In the genomic region with DNA sequence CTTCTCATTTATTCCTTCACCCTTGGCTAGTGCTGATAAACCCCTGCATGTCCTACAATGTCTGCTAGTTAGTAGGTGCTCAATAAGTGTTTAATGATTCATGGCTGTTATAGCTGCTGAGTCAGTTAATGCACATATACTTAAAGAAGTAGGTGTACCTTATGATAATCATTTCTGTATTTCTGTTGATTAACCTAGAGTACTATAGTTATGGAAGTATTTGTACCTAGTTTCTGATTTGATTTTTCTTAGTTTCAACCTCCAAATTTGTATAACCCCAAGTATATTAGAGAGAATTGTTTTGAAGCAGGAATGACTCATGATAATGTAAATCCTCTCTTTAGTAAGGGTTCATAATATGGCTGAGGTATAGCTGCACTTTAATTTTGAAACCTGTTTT, we compare ENCODE assay signal across 12 cellular contexts. TPM values are rescaled to one million over a fixed set of nuclear protein-coding genes. Genes with fewer than 3 reads are reported as not detected.
DNase-seq lines count a peak whose midpoint lies in the region; ATAC-seq, FAIRE-seq and TF ChIP-seq lines count a peak whose summit lies in the region.
"Had no signal": no experiment of that assay in that cellular context is flagged by ENCODE, and none has a peak within 500 bp of the region (broad histone marks: within the 10 kb centered on the region; RNA-seq: fewer than 3 reads in every experiment).

No MANE protein-coding gene starts in this region.

- no peaks in the 10 kb centered on the region for H3K27me3 Mint-ChIP-seq in T-cell

- H3K36me3 Mint-ChIP-seq in T-cell: no peaks in the 10 kb centered on the region

- ATAC-seq in GM19023 (IDR thresholded peaks at IDR 0.05; ENCODE audit: unreplicated experiment): peak; percentile 72
- peak; percentile 84 for ATAC-seq in GM21619 (IDR thresholded peaks at IDR 0.05; ENCODE audit: unreplicated experiment)
- ATAC-seq in HG03108 (IDR thresholded peaks at IDR 0.05; ENCODE audit: unreplicated experiment): peak; percentile 76
- ATAC-seq in T-cell (replicated peaks in 1 of 4): no peak

- peaks cover 0 to 29% (median 20%) of the 10 kb centered on the region in 3 donors for H3K4me1 Mint-ChIP-seq in T-cell

- H3K4me3 ChIP-seq in bronchial epithelial cell (ENCODE audit: low read depth, low read length): no peak overlapping the region
- H3K4me3 ChIP-seq: dorsolateral prefrontal cortex had no signal

- CTCF ChIA-PET in T-cell (lab: Charles Lee): no interaction called here

- no peaks in the 10 kb centered on the region for H3K9me3 Mint-ChIP-seq in T-cell

- H3K27me3 ChIP-seq in bronchial epithelial cell (ENCODE audit: control insufficient read depth, insufficient read depth, low read length): no peaks in the 10 kb centered on the region
- H3K27me3 ChIP-seq: dorsolateral prefrontal cortex had no signal

- DNase-seq in bronchial epithelial cell (ENCODE audit: low read depth): peak; percentile 70
- DNase-seq in germinal center (ENCODE audit: low spot score): no peak
- DNase-seq in OCI-M1 (lab: John Stamatoyannopoulos, UW): no peak
- DNase-seq in T-cell: no peak
- DNase-seq: activated naive CD4-positive, alpha-beta T cell treated with Interleukin-2 at 50 U/mL for 16 hours; DMS 273 treated with DMSO at 0.1 percent for 48 hours; dorsolateral prefrontal cortex; NK-92 treated with Interleukin-12 subunit alpha and Interleukin-12 subunit beta, amount 100 ng/mL, for 24 hours had no signal

- H3K4me3 Mint-ChIP-seq in T-cell: no peak overlapping the region

- no peak for FAIRE-seq in bronchial epithelial cell (lab: Jason Lieb, UNC)

- POLR2A ChIA-PET in T-cell (lab: Charles Lee): no interaction called here

- no peak for TF ChIP-seq CTCF in bronchial epithelial cell (IDR thresholded peaks at IDR 0.05; ENCODE audit: insufficient read depth, low read length, severe bottlenecking)

- no peak overlapping the region for H3K27ac Mint-ChIP-seq in T-cell

- no peaks in the 10 kb centered on the region for H3K36me3 ChIP-seq in bronchial epithelial cell (ENCODE audit: control insufficient read depth, insufficient read depth, low read length)

RNA-seq across cellular contexts. Expression of a gene that starts 8.9 kb away (rescaled TPM):
- total RNA-seq in bronchial epithelial cell (24.6 and 29.7 TPM in 2 replicates), T-cell (10 to 100 TPM in 3 of 5 donors, 1 to 10 TPM in 2; 8.7 to 24.2 (median 18.4) TPM)

RNA-seq across cellular contexts. Expression of a gene that starts 51.4 kb away (rescaled TPM):
- total RNA-seq in bronchial epithelial cell: not detected in 2 replicates
- not detected for total RNA-seq in T-cell
- total RNA-seq: MCF 10A had no signal

Comparison
In these comparisons a context has a peak if more than half of its experiments do, and no peak if none do; other contexts are left out.
1. ATAC-seq: peak in GM19023 (single experiment), GM21619 (single experiment) and HG03108 (single experiment); none in T-cell (0 of 4).